In the genomic region with DNA sequence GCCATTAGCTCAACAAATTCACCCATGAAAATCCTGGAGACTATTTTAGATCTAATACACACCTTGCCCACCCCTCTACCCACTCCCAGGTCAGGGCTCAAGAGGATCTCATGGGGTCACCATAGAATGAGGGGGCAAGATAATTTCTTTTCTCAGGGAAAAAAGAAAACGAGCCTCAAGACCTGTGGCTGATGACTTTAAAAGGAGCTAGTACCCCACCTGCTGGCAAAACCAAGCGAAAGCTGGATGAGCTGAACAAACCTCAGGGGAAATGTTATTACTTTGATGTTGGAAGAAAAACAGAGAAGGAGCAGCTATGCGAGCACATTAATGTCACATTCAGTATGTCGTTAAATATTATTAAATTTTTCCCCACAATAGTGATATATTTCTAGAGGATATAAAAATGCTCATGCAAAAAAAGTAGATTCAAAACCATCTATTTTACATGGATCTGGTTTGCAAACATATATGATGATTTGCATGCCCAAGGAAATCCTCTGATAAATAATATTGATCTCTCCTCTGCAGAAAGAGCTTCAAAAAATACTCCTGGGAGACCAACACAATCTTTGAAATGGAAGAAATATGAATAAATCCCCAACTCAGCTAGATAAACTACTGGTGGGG, we compare ENCODE assay signal across 8 cellular contexts. TPM values are rescaled to one million over a fixed set of nuclear protein-coding genes. Genes with fewer than 3 reads are reported as not detected.
A peak's percentile ranks its signal among the peaks of the same experiment; 100 is the strongest.
DNase-seq lines count a peak whose midpoint lies in the region; ATAC-seq and TF ChIP-seq lines count a peak whose summit lies in the region.

No MANE protein-coding gene starts in this region.

- DNase-seq in 8988T (peak; percentile 31), GM12864 (ENCODE audit: low read depth) (peak; percentile 13), NCI-H1105 (lab: John Stamatoyannopoulos, UW) (peak; percentile 71), islet precursor cell (peak; percentile 61), OCI-M2 (lab: John Stamatoyannopoulos, UW; ENCODE audit: unreplicated experiment) (no peak)
- peak; percentile 56 for DNase-seq in stimulated activated CD4-positive, alpha-beta T cell treated with anti-CD3 and anti-CD28 coated beads, Interleukin-4, amount 100 ng/mL, for 24 hours

- peak overlapping the region in 3 of 5 experiments; percentile 6 to 73 (median 58) for H3K27ac Mint-ChIP-seq in brain

- peak overlapping the region in 2 of 5 experiments; percentile 44 to 53 for H3K4me3 Mint-ChIP-seq in brain

- H3K27me3 Mint-ChIP-seq in brain, result peaks cover 8% of the 10 kb centered on the region

- no peaks in the 10 kb centered on the region for H3K36me3 Mint-ChIP-seq in brain

- no peaks in the 10 kb centered on the region for H3K9me3 Mint-ChIP-seq in brain

- TF ChIP-seq CTCF in GM12864 (IDR thresholded peaks at IDR 0.05; ENCODE audit: low read depth, low read length, missing control alignments) (peak; percentile 62), brain (conservative IDR thresholded peaks at IDR 0.05) (peak; percentile 83 to 89)

- ATAC-seq in SK-N-SH treated with all-trans-retinoic acid at 6 μM for 48 hours, result peak; percentile 90

- H3K4me3 ChIP-seq in GM12864 (ENCODE audit: low read depth, low read length), result no peak overlapping the region

- H3K4me1 Mint-ChIP-seq in brain, result peaks cover 66% of the 10 kb centered on the region

TF ChIP-seq in SK-N-SH treated with all-trans-retinoic acid at 6 μM for 48 hours, 23 proteins besides CTCF, POLR2A, EP300 and RAD21:
- TF ChIP-seq SNAI2 (CRISPR knock-in tag; IDR thresholded peaks at IDR 0.05) (no peak), ESRRG (CRISPR knock-in tag; IDR thresholded peaks at IDR 0.05) (no peak), ARNTL (CRISPR knock-in tag; IDR thresholded peaks at IDR 0.05; ENCODE audit: borderline replicate concordance, low read depth) (no peak), ZNF8 (CRISPR knock-in tag; IDR thresholded peaks at IDR 0.05) (no peak), TOX (CRISPR knock-in tag; IDR thresholded peaks at IDR 0.05; ENCODE audit: borderline replicate concordance) (no peak), CSDC2 (CRISPR knock-in tag; IDR thresholded peaks at IDR 0.05) (no peak), ISL1 (CRISPR knock-in tag; IDR thresholded peaks at IDR 0.05) (no peak), RARB (CRISPR knock-in tag; IDR thresholded peaks at IDR 0.05) (no peak), TCF4 (CRISPR knock-in tag; IDR thresholded peaks at IDR 0.05; ENCODE audit: borderline replicate concordance) (no peak), ZNF70 (CRISPR knock-in tag; IDR thresholded peaks at IDR 0.05) (no peak), ZC3H10 (CRISPR knock-in tag; IDR thresholded peaks at IDR 0.05) (no peak)
- TF ChIP-seq, protein P1, sequence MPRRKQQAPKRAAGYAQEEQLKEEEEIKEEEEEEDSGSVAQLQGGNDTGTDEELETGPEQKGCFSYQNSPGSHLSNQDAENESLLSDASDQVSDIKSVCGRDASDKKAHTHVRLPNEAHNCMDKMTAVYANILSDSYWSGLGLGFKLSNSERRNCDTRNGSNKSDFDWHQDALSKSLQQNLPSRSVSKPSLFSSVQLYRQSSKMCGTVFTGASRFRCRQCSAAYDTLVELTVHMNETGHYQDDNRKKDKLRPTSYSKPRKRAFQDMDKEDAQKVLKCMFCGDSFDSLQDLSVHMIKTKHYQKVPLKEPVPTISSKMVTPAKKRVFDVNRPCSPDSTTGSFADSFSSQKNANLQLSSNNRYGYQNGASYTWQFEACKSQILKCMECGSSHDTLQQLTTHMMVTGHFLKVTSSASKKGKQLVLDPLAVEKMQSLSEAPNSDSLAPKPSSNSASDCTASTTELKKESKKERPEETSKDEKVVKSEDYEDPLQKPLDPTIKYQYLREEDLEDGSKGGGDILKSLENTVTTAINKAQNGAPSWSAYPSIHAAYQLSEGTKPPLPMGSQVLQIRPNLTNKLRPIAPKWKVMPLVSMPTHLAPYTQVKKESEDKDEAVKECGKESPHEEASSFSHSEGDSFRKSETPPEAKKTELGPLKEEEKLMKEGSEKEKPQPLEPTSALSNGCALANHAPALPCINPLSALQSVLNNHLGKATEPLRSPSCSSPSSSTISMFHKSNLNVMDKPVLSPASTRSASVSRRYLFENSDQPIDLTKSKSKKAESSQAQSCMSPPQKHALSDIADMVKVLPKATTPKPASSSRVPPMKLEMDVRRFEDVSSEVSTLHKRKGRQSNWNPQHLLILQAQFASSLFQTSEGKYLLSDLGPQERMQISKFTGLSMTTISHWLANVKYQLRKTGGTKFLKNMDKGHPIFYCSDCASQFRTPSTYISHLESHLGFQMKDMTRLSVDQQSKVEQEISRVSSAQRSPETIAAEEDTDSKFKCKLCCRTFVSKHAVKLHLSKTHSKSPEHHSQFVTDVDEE (CRISPR knock-in tag; IDR thresholded peaks at IDR 0.05), result no peak
- TF ChIP-seq, protein P2, sequence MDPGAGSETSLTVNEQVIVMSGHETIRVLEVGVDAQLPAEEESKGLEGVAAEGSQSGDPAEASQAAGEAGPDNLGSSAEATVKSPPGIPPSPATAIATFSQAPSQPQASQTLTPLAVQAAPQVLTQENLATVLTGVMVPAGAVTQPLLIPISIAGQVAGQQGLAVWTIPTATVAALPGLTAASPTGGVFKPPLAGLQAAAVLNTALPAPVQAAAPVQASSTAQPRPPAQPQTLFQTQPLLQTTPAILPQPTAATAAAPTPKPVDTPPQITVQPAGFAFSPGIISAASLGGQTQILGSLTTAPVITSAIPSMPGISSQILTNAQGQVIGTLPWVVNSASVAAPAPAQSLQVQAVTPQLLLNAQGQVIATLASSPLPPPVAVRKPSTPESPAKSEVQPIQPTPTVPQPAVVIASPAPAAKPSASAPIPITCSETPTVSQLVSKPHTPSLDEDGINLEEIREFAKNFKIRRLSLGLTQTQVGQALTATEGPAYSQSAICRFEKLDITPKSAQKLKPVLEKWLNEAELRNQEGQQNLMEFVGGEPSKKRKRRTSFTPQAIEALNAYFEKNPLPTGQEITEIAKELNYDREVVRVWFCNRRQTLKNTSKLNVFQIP (CRISPR knock-in tag; IDR thresholded peaks at IDR 0.05; ENCODE audit: borderline replicate concordance, low read depth), result no peak
- TF ChIP-seq, protein P3, sequence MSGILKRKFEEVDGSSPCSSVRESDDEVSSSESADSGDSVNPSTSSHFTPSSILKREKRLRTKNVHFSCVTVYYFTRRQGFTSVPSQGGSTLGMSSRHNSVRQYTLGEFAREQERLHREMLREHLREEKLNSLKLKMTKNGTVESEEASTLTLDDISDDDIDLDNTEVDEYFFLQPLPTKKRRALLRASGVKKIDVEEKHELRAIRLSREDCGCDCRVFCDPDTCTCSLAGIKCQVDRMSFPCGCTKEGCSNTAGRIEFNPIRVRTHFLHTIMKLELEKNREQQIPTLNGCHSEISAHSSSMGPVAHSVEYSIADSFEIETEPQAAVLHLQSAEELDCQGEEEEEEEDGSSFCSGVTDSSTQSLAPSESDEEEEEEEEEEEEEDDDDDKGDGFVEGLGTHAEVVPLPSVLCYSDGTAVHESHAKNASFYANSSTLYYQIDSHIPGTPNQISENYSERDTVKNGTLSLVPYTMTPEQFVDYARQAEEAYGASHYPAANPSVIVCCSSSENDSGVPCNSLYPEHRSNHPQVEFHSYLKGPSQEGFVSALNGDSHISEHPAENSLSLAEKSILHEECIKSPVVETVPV (CRISPR knock-in tag; IDR thresholded peaks at IDR 0.05), result no peak
- TF ChIP-seq, protein P4, sequence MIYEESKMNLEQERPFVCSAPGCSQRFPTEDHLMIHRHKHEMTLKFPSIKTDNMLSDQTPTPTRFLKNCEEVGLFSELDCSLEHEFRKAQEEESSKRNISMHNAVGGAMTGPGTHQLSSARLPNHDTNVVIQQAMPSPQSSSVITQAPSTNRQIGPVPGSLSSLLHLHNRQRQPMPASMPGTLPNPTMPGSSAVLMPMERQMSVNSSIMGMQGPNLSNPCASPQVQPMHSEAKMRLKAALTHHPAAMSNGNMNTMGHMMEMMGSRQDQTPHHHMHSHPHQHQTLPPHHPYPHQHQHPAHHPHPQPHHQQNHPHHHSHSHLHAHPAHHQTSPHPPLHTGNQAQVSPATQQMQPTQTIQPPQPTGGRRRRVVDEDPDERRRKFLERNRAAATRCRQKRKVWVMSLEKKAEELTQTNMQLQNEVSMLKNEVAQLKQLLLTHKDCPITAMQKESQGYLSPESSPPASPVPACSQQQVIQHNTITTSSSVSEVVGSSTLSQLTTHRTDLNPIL (CRISPR knock-in tag; IDR thresholded peaks at IDR 0.05; ENCODE audit: low read depth), result no peak

RNA-seq across cellular contexts. Expression of a gene that starts 37.7 kb away (rescaled TPM):
- 6.4 TPM for polyA plus RNA-seq in brain (ENCODE audit: insufficient read depth, low read depth, low replicate concordance)
